Comparison of ENCODE assay signal across 8 cellular contexts in genomic region chr14:102524451-102525212, GRCh38. TPM values are rescaled to one million over a fixed set of nuclear protein-coding genes. Genes with fewer than 3 reads are reported as not detected.
A peak's percentile ranks its signal among the peaks of the same experiment; 100 is the strongest.
DNase-seq lines count a peak whose midpoint lies in the region; ATAC-seq and TF ChIP-seq lines count a peak whose summit lies in the region.

No MANE protein-coding gene starts in this region.

- H3K36me3 ChIP-seq in CD4-positive, CD25-positive, alpha-beta regulatory T cell (ENCODE audit: control insufficient read depth, insufficient read depth, low read length) = no peaks in the 10 kb centered on the region
- H3K36me3 ChIP-seq in ectodermal cell (ENCODE audit: control insufficient read depth, insufficient read depth, low read length) (no peaks in the 10 kb centered on the region), lower lobe of right lung (no peaks in the 10 kb centered on the region)

- no peaks in the 10 kb centered on the region for H3K36me3 Mint-ChIP-seq in CD4-positive, CD25-positive, alpha-beta regulatory T cell
- no peaks in the 10 kb centered on the region for H3K36me3 Mint-ChIP-seq in activated CD4-positive, alpha-beta memory T cell treated with anti-CD3 and anti-CD28 coated beads for 36 hours

- peak; percentile 82 to 97 (median 84) for DNase-seq in CD4-positive, CD25-positive, alpha-beta regulatory T cell
- DNase-seq in NCI-H774 (lab: John Stamatoyannopoulos, UW) = peak; percentile 99
- DNase-seq in activated CD4-positive, alpha-beta memory T cell treated with anti-CD3 and anti-CD28 coated beads for 36 hours = peak; percentile 98
- DNase-seq in lower lobe of right lung = peak; percentile 99
- peak; percentile 84 to 96 (median 87) for DNase-seq in stimulated activated CD4-positive, alpha-beta T cell treated with anti-CD3 and anti-CD28 coated beads, TNF-alpha, amount 100 ng/mL, for 24 hours (ENCODE audit: low read depth in 3 of 3)

- CTCF ChIA-PET in activated CD4-positive, alpha-beta memory T cell treated with anti-CD3 and anti-CD28 coated beads for 36 hours (lab: Charles Lee) = interaction anchor here (0.8 to 4.0 kb wide), 27 partner anchors 10 to 250 kb away, joined by 3 to 28 read pairs (median 4); partner anchors contain the start of genes ANKRD9, CINP and TECPR2

- no peaks in the 10 kb centered on the region for H3K27me3 Mint-ChIP-seq in CD4-positive, CD25-positive, alpha-beta regulatory T cell
- H3K27me3 Mint-ChIP-seq in activated CD4-positive, alpha-beta memory T cell treated with anti-CD3 and anti-CD28 coated beads for 36 hours = no peaks in the 10 kb centered on the region

- peak overlapping the region; percentile 69 for H3K27ac ChIP-seq in CD4-positive, CD25-positive, alpha-beta regulatory T cell (ENCODE audit: insufficient read depth, low read length, poor library complexity, severe bottlenecking)
- H3K27ac ChIP-seq in ectodermal cell (ENCODE audit: insufficient read depth, low read depth, low read length, poor library complexity, severe bottlenecking) (peak overlapping the region; percentile 48), lower lobe of right lung (peak overlapping the region; percentile 87)

- TF ChIP-seq CTCF in lower lobe of right lung (IDR thresholded peaks at IDR 0.05) = peak; percentile 100

- no peaks in the 10 kb centered on the region for H3K9me3 Mint-ChIP-seq in CD4-positive, CD25-positive, alpha-beta regulatory T cell
- no peaks in the 10 kb centered on the region for H3K9me3 Mint-ChIP-seq in activated CD4-positive, alpha-beta memory T cell treated with anti-CD3 and anti-CD28 coated beads for 36 hours

- H3K9me3 ChIP-seq in CD4-positive, CD25-positive, alpha-beta regulatory T cell (ENCODE audit: control insufficient read depth in 2 of 2, low read length in 2 of 2) = no peaks in the 10 kb centered on the region
- H3K9me3 ChIP-seq in ectodermal cell (ENCODE audit: control insufficient read depth, low read length) (no peaks in the 10 kb centered on the region), lower lobe of right lung (no peaks in the 10 kb centered on the region)

- peaks cover 7 to 29% (median 15%) of the 10 kb centered on the region in 4 donors for H3K4me1 Mint-ChIP-seq in CD4-positive, CD25-positive, alpha-beta regulatory T cell
- peaks cover 28% of the 10 kb centered on the region for H3K4me1 Mint-ChIP-seq in activated CD4-positive, alpha-beta memory T cell treated with anti-CD3 and anti-CD28 coated beads for 36 hours (ENCODE audit: low read depth)

- peaks cover 22% of the 10 kb centered on the region for H3K4me1 ChIP-seq in CD4-positive, CD25-positive, alpha-beta regulatory T cell (ENCODE audit: control insufficient read depth, insufficient read depth, low read length, poor library complexity, severe bottlenecking)
- H3K4me1 ChIP-seq in ectodermal cell (ENCODE audit: control insufficient read depth, insufficient read depth, low read length) = no peaks in the 10 kb centered on the region
- H3K4me1 ChIP-seq in lower lobe of right lung = peaks cover 27% of the 10 kb centered on the region

- ATAC-seq in CD4-positive, CD25-positive, alpha-beta regulatory T cell (ENCODE audit: low read depth in 2 of 2) = peak; percentile 88 to 89
- ATAC-seq in GM19395 (IDR thresholded peaks at IDR 0.05; ENCODE audit: unreplicated experiment) (peak; percentile 96), HG03565 (IDR thresholded peaks at IDR 0.05; ENCODE audit: unreplicated experiment) (peak; percentile 95), lower lobe of right lung (peak; percentile 98)

- POLR2A ChIA-PET in activated CD4-positive, alpha-beta memory T cell treated with anti-CD3 and anti-CD28 coated beads for 36 hours (lab: Charles Lee) = interaction anchor here (0.6 kb wide), 1 partner anchor 71 kb away, joined by 3 read pairs; no protein-coding TSS in a partner anchor

- H3K27ac Mint-ChIP-seq in CD4-positive, CD25-positive, alpha-beta regulatory T cell = peak overlapping the region; percentile 48 to 86 (median 66)
- peak overlapping the region; percentile 26 for H3K27ac Mint-ChIP-seq in activated CD4-positive, alpha-beta memory T cell treated with anti-CD3 and anti-CD28 coated beads for 36 hours

- peak overlapping the region; percentile 81 for H3K4me3 ChIP-seq in CD4-positive, CD25-positive, alpha-beta regulatory T cell (ENCODE audit: low read depth, low read length)
- H3K4me3 ChIP-seq in ectodermal cell (ENCODE audit: insufficient read depth, low read depth, low read length) (peak overlapping the region; percentile 61), lower lobe of right lung (peak overlapping the region; percentile 75)

- H3K4me3 Mint-ChIP-seq in CD4-positive, CD25-positive, alpha-beta regulatory T cell = peak overlapping the region; percentile 79 to 96 (median 90)
- peak overlapping the region; percentile 68 for H3K4me3 Mint-ChIP-seq in activated CD4-positive, alpha-beta memory T cell treated with anti-CD3 and anti-CD28 coated beads for 36 hours

- H3K27me3 ChIP-seq in CD4-positive, CD25-positive, alpha-beta regulatory T cell (ENCODE audit: control insufficient read depth, insufficient read depth, low read length) = no peaks in the 10 kb centered on the region
- H3K27me3 ChIP-seq in ectodermal cell (ENCODE audit: control insufficient read depth, insufficient read depth, low read length, poor library complexity, severe bottlenecking) = no peaks in the 10 kb centered on the region
- no peaks in the 10 kb centered on the region for H3K27me3 ChIP-seq in lower lobe of right lung (ENCODE audit: low read depth)

- intact Hi-C loops in activated CD4-positive, alpha-beta memory T cell treated with anti-CD3 and anti-CD28 coated beads for 36 hours (cut with micrococcal nuclease) = loop anchor here (1.0 to 5.0 kb wide), 2 partner anchors 68 to 253 kb away; partner anchors contain the start of genes RCOR1 and TRAF3
- intact Hi-C loops in lower lobe of right lung (cut with DNase I) = no loop called here

- WGBS in ectodermal cell, 2 experiments = 3 to 5% methylated on average over 32 of the region's 32 CpGs

RNA-seq across cellular contexts. Expression of gene ANKRD9, which starts 15.1 kb away (rescaled TPM):
- 7.1 TPM for total RNA-seq in CD4-positive, CD25-positive, alpha-beta regulatory T cell
- polyA plus RNA-seq in CD4-positive, CD25-positive, alpha-beta regulatory T cell = 1 to 10 TPM in 2 of 4 donors, under 1 TPM in 2; 0.69 to 2.3 (median 1.4) TPM
- 10 to 100 TPM; 15.2 to 17.5 TPM for total RNA-seq in activated CD4-positive, alpha-beta memory T cell treated with anti-CD3 and anti-CD28 coated beads for 36 hours
- polyA plus RNA-seq in ectodermal cell (2013, experiment 1 of 4) = 19.2 TPM
- 17.4 TPM for polyA plus RNA-seq in ectodermal cell (2013, experiment 2 of 4)
- 25.3 TPM for polyA plus RNA-seq in ectodermal cell (2013, experiment 3 of 4)
- polyA plus RNA-seq in ectodermal cell (2013, experiment 4 of 4) = 24.4 TPM
- 19.5 TPM for total RNA-seq in lower lobe of right lung

Comparison
In these comparisons a context has a peak if more than half of its experiments do, and no peak if none do; other contexts are left out.
1. Peak in every context shown above with its lines: DNase-seq, ATAC-seq, H3K4me3 ChIP-seq and H3K27ac ChIP-seq.